ENCODE assay signal across 8 cellular contexts in the genomic region with DNA sequence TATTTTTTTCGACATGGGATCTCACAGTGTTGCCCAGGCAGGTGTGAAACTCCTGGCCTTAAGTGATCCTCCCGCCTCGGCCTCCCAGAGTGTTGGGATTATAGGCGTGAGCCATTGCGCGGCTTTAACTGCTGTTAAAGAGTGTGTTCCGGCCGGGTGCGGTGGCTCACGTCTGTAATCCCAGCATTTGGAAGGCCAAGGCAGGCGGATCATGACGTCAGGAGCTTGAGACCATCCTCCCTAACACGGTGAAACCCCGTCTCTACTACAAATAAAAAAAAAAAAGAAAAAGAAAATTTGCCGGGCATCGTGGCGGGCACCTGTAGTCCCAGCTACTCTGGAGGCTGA. TPM values are rescaled to one million over a fixed set of nuclear protein-coding genes. Genes with fewer than 3 reads are reported as not detected.
A peak's percentile ranks its signal among the peaks of the same experiment; 100 is the strongest.
DNase-seq lines count a peak whose midpoint lies in the region; ATAC-seq and TF ChIP-seq lines count a peak whose summit lies in the region.

No MANE protein-coding gene starts in this region.

- H3K36me3 ChIP-seq in mammary epithelial cell (ENCODE audit: insufficient read depth, low read length) (peaks cover 3% of the 10 kb centered on the region), mucosa of stomach (ENCODE audit: control insufficient read depth, insufficient read depth, low read length) (no peaks in the 10 kb centered on the region)

- DNase-seq in AG09309 (ENCODE audit: low read depth) (no peak), mammary epithelial cell (peak; percentile 34), 8988T (no peak)

- CTCF ChIA-PET in mammary epithelial cell (lab: Charles Lee; ENCODE audit: low non-redundant PET), result no interaction called here

- H3K27me3 ChIP-seq in mammary epithelial cell (ENCODE audit: insufficient read depth, low read length) (no peaks in the 10 kb centered on the region), mucosa of stomach (ENCODE audit: control insufficient read depth, insufficient read depth, low read length) (no peaks in the 10 kb centered on the region)

- WGBS in mammary epithelial cell (ENCODE audit: low coverage, missing lambda C conversion rate), result 36% methylated on average over 7 of the region's 17 CpGs

- peak overlapping the region; percentile 67 for H3K4me2 ChIP-seq in mammary epithelial cell (ENCODE audit: insufficient read depth, low read depth, low read length)

- H3K9me3 Mint-ChIP-seq in IgD-negative memory B cell, result no peaks in the 10 kb centered on the region

- H4K20me1 ChIP-seq in mammary epithelial cell (ENCODE audit: insufficient read depth, low read length), result no peaks in the 10 kb centered on the region

- peak overlapping the region; percentile 95 for H2AFZ ChIP-seq in mammary epithelial cell (ENCODE audit: low read depth, low read length)

- peaks cover 12 to 39% (median 34%) of the 10 kb centered on the region in 3 donors for H3K4me1 Mint-ChIP-seq in IgD-negative memory B cell

- H3K4me1 ChIP-seq in mammary epithelial cell (ENCODE audit: insufficient read depth, low read length), result peaks cover 9% of the 10 kb centered on the region
- H3K4me1 ChIP-seq in mucosa of stomach (ENCODE audit: control insufficient read depth, insufficient read depth, low read length), result peaks cover 5% of the 10 kb centered on the region

- peaks cover 81% of the 10 kb centered on the region for H3K79me2 ChIP-seq in mammary epithelial cell (ENCODE audit: insufficient read depth, low read length)

- peak overlapping the region; percentile 95 to 98 (median 98) for H3K4me3 Mint-ChIP-seq in IgD-negative memory B cell

- H3K9me3 ChIP-seq in mammary epithelial cell (replicated peaks; ENCODE audit: insufficient read depth, low read length) (no peaks in the 10 kb centered on the region), mucosa of stomach (ENCODE audit: control insufficient read depth, low read length) (no peaks in the 10 kb centered on the region)

- H3K9ac ChIP-seq in mammary epithelial cell (ENCODE audit: insufficient read depth, low read length), result peak overlapping the region; percentile 88
- peak overlapping the region; percentile 83 for H3K9ac ChIP-seq in mucosa of stomach (ENCODE audit: low read length)

- no peaks in the 10 kb centered on the region for H3K27me3 Mint-ChIP-seq in IgD-negative memory B cell

- BruUV-seq in mammary epithelial cell (replicated peaks; lab: Mats Ljungman, UMichigan), result no TSS peak

- H3K4me3 ChIP-seq in AG09309 (ENCODE audit: control insufficient read depth, low read depth, low read length) (peak overlapping the region; percentile 97), mammary epithelial cell (replicated peaks in 1 of 3; ENCODE audit: insufficient read depth in 1 of 3, low read depth in 2 of 3, low read length in 3 of 3) (peak overlapping the region; percentile 89 to 98 (median 93)), mucosa of stomach (ENCODE audit: low read length) (no peak overlapping the region)

- H3K36me3 Mint-ChIP-seq in IgD-negative memory B cell, result no peaks in the 10 kb centered on the region

- ATAC-seq in HG02623 (IDR thresholded peaks at IDR 0.05; ENCODE audit: unreplicated experiment) (no peak), HG02885 (IDR thresholded peaks at IDR 0.05; ENCODE audit: poor library complexity, unreplicated experiment) (no peak), GM18870 (IDR thresholded peaks at IDR 0.05; ENCODE audit: unreplicated experiment) (no peak)

- TF ChIP-seq CTCF in AG09309 (IDR thresholded peaks at IDR 0.05; ENCODE audit: control insufficient read depth, insufficient read depth, low read depth, low read length, missing control alignments) (no peak), mammary epithelial cell (conservative IDR thresholded peaks at IDR 0.05 in 1 of 2, IDR thresholded peaks at IDR 0.05 in 1 of 2; ENCODE audit: extremely low read depth in 1 of 2, insufficient read depth in 1 of 2, low read depth in 1 of 2, low read length in 2 of 2) (no peak)

- peak overlapping the region; percentile 98 to 99 (median 98) for H3K27ac Mint-ChIP-seq in IgD-negative memory B cell

- H3K27ac ChIP-seq in mammary epithelial cell (ENCODE audit: insufficient read depth, low read depth, low read length), result peak overlapping the region; percentile 92

- dilution Hi-C loops in mammary epithelial cell (cut with HindIII; ENCODE audit: low sequenced_read_pairs), result no loop called here

- intact Hi-C loops in mammary epithelial cell (cut with micrococcal nuclease), result loop anchor here (2.0 kb wide), 1 partner anchor 59 kb away; no protein-coding TSS in a partner anchor

- in situ Hi-C loops in mammary epithelial cell (cut with MboI; ENCODE audit: low sequenced_read_pairs in 2 of 2), result no loop called here

RNA-seq across cellular contexts. Expression of a gene that starts 1.1 kb away (rescaled TPM):
- polyA plus RNA-seq in IgD-negative memory B cell (26.8 TPM), mammary epithelial cell (36.5 TPM)
- 10 to 100 TPM; 49.8 to 58.7 TPM for total RNA-seq in mammary epithelial cell
- 89.7 TPM for polyA minus RNA-seq in mammary epithelial cell
